ENCODE assay signal across 1 cellular context in the genomic region with DNA sequence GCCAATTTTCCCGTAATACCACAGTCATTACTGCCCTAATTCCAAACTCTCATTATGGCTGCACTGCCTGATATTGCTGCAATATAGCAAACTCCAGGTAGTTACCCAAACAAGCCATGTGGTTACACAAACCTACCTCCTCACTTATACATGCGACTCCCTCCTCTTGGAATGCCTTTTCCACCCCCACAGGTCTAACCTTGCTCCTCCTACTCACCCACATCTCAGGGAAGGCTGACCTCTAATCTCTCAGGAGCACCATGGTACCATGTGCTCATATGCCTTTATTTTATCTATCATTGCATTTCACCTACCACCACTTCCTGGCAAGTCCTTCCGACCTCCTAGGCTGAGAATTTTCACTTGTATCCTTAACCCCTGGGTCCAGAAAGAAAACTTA.
TF ChIP-seq lines count a peak whose summit lies in the region.

No MANE protein-coding gene starts in this region.

TF ChIP-seq in HCT116, 20 proteins besides CTCF, POLR2A, EP300 and RAD21 (continued from another document):
- TF ChIP-seq, protein P1, sequence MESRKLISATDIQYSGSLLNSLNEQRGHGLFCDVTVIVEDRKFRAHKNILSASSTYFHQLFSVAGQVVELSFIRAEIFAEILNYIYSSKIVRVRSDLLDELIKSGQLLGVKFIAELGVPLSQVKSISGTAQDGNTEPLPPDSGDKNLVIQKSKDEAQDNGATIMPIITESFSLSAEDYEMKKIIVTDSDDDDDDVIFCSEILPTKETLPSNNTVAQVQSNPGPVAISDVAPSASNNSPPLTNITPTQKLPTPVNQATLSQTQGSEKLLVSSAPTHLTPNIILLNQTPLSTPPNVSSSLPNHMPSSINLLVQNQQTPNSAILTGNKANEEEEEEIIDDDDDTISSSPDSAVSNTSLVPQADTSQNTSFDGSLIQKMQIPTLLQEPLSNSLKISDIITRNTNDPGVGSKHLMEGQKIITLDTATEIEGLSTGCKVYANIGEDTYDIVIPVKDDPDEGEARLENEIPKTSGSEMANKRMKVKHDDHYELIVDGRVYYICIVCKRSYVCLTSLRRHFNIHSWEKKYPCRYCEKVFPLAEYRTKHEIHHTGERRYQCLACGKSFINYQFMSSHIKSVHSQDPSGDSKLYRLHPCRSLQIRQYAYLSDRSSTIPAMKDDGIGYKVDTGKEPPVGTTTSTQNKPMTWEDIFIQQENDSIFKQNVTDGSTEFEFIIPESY (IDR thresholded peaks at IDR 0.05; ENCODE audit: extremely low read depth, insufficient replicate concordance, low read length), result no peak
- TF ChIP-seq YY1 (IDR thresholded peaks at IDR 0.05; ENCODE audit: extremely low read depth, insufficient replicate concordance, low read depth, low read length) (no peak), EZH2phosphoT487 (IDR thresholded peaks at IDR 0.05; ENCODE audit: borderline replicate concordance) (no peak), CBX3 (IDR thresholded peaks at IDR 0.05; ENCODE audit: low read depth) (no peak), EZH2 (IDR thresholded peaks at IDR 0.05) (no peak)
- TF ChIP-seq, protein P2, sequence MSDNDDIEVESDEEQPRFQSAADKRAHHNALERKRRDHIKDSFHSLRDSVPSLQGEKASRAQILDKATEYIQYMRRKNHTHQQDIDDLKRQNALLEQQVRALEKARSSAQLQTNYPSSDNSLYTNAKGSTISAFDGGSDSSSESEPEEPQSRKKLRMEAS (IDR thresholded peaks at IDR 0.05), result no peak
- TF ChIP-seq, protein P3, sequence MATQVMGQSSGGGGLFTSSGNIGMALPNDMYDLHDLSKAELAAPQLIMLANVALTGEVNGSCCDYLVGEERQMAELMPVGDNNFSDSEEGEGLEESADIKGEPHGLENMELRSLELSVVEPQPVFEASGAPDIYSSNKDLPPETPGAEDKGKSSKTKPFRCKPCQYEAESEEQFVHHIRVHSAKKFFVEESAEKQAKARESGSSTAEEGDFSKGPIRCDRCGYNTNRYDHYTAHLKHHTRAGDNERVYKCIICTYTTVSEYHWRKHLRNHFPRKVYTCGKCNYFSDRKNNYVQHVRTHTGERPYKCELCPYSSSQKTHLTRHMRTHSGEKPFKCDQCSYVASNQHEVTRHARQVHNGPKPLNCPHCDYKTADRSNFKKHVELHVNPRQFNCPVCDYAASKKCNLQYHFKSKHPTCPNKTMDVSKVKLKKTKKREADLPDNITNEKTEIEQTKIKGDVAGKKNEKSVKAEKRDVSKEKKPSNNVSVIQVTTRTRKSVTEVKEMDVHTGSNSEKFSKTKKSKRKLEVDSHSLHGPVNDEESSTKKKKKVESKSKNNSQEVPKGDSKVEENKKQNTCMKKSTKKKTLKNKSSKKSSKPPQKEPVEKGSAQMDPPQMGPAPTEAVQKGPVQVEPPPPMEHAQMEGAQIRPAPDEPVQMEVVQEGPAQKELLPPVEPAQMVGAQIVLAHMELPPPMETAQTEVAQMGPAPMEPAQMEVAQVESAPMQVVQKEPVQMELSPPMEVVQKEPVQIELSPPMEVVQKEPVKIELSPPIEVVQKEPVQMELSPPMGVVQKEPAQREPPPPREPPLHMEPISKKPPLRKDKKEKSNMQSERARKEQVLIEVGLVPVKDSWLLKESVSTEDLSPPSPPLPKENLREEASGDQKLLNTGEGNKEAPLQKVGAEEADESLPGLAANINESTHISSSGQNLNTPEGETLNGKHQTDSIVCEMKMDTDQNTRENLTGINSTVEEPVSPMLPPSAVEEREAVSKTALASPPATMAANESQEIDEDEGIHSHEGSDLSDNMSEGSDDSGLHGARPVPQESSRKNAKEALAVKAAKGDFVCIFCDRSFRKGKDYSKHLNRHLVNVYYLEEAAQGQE (IDR thresholded peaks at IDR 0.05; ENCODE audit: low read depth), result no peak
- TF ChIP-seq, protein P4, sequence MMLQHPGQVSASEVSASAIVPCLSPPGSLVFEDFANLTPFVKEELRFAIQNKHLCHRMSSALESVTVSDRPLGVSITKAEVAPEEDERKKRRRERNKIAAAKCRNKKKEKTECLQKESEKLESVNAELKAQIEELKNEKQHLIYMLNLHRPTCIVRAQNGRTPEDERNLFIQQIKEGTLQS (IDR thresholded peaks at IDR 0.05), result no peak
